In genomic region chr6:44858998-44859397, GRCh38 we compare ENCODE assay signal across 17 cellular contexts.
A peak's percentile ranks its signal among the peaks of the same experiment; 100 is the strongest.
DNase-seq lines count a peak whose midpoint lies in the region; ATAC-seq and TF ChIP-seq lines count a peak whose summit lies in the region.
"Had no signal": no experiment of that assay in that cellular context is flagged by ENCODE, and none has a peak within 500 bp of the region (broad histone marks: within the 10 kb centered on the region; RNA-seq: fewer than 3 reads in every experiment).

No MANE protein-coding gene starts in this region.

- H3K36me3 ChIP-seq in adipocyte (ENCODE audit: control insufficient read depth, insufficient read depth, low read length, severe bottlenecking), result no peaks in the 10 kb centered on the region
- H3K36me3 ChIP-seq: BE2C, gastroesophageal sphincter, left ventricle myocardium inferior, ovary, SJCRH30, suprapubic skin had no signal

- peak; percentile 27 for DNase-seq in COLO829 (ENCODE audit: low spot score)
- DNase-seq in LHCN-M2 (ENCODE audit: low read depth), result peak; percentile 30
- peak; percentile 42 for DNase-seq in adipocyte (ENCODE audit: low read depth)
- no peak for DNase-seq in mesothelial cell of epicardium (ENCODE audit: low spot score in 2 of 2, unreplicated experiment in 2 of 2)
- DNase-seq in 8988T, result no peak
- no peak for DNase-seq in stimulated activated naive CD8-positive, alpha-beta T cell treated with anti-CD3 and anti-CD28 coated beads, Interleukin-15, amount 100 ng/mL, for 72 hours
- DNase-seq: BE2C; HCEC 1CT; left ventricle myocardium inferior; NCI-H1436 treated with DMSO at 0.1 percent for 48 hours; ovary; stimulated activated CD4-positive, alpha-beta T cell treated with anti-CD3 and anti-CD28 coated beads, Interleukin-4, amount 100 ng/mL, for 24 hours had no signal

- no peak overlapping the region for H3K9ac ChIP-seq in adipocyte (ENCODE audit: low read length)
- H3K9ac ChIP-seq: KMS-11 had no signal

- H3K9me3 ChIP-seq in adipocyte (ENCODE audit: control insufficient read depth, low read length), result no peaks in the 10 kb centered on the region
- H3K9me3 ChIP-seq: BE2C, gastroesophageal sphincter, left ventricle myocardium inferior, ovary, suprapubic skin had no signal

- H3K36me3 Mint-ChIP-seq in mesothelial cell of epicardium, result peaks cover 6% of the 10 kb centered on the region

- peaks cover 5% of the 10 kb centered on the region for H3K9me3 Mint-ChIP-seq in mesothelial cell of epicardium
- peaks cover 0 to under 1% of the 10 kb centered on the region in 2 donors for H3K9me3 Mint-ChIP-seq in stimulated activated naive CD8-positive, alpha-beta T cell treated with anti-CD3 and anti-CD28 coated beads, Interleukin-15, amount 100 ng/mL, for 72 hours

- H3K4me3 Mint-ChIP-seq in mesothelial cell of epicardium, result no peak overlapping the region
- no peak overlapping the region for H3K4me3 Mint-ChIP-seq in stimulated activated naive CD8-positive, alpha-beta T cell treated with anti-CD3 and anti-CD28 coated beads, Interleukin-15, amount 100 ng/mL, for 72 hours

- no peaks in the 10 kb centered on the region for H3K27me3 ChIP-seq in adipocyte (replicated peaks; ENCODE audit: control insufficient read depth, insufficient read depth, low read length)
- H3K27me3 ChIP-seq: BE2C, gastroesophageal sphincter, ovary, SJCRH30, suprapubic skin had no signal

- H3K4me3 ChIP-seq in adipocyte (ENCODE audit: low read length), result no peak overlapping the region
- H3K4me3 ChIP-seq: gastroesophageal sphincter, left ventricle myocardium inferior, ovary, SJCRH30, suprapubic skin had no signal

- peaks cover 22% of the 10 kb centered on the region for H3K4me1 ChIP-seq in adipocyte (ENCODE audit: control insufficient read depth, insufficient read depth, low read length)
- H3K4me1 ChIP-seq: BE2C, suprapubic skin had no signal

- peak overlapping the region; percentile 71 for H3K27ac Mint-ChIP-seq in mesothelial cell of epicardium
- no peak overlapping the region for H3K27ac Mint-ChIP-seq in stimulated activated naive CD8-positive, alpha-beta T cell treated with anti-CD3 and anti-CD28 coated beads, Interleukin-15, amount 100 ng/mL, for 72 hours

- H3K4me1 Mint-ChIP-seq in mesothelial cell of epicardium, result peaks cover 52% of the 10 kb centered on the region
- peaks cover 25% of the 10 kb centered on the region for H3K4me1 Mint-ChIP-seq in stimulated activated naive CD8-positive, alpha-beta T cell treated with anti-CD3 and anti-CD28 coated beads, Interleukin-15, amount 100 ng/mL, for 72 hours

- no peaks in the 10 kb centered on the region for H3K27me3 Mint-ChIP-seq in mesothelial cell of epicardium (ENCODE audit: low read depth)
- H3K27me3 Mint-ChIP-seq in stimulated activated naive CD8-positive, alpha-beta T cell treated with anti-CD3 and anti-CD28 coated beads, Interleukin-15, amount 100 ng/mL, for 72 hours, result no peaks in the 10 kb centered on the region

- no peak for ATAC-seq in GM21423 (IDR thresholded peaks at IDR 0.05; ENCODE audit: unreplicated experiment)
- ATAC-seq in stimulated activated naive CD8-positive, alpha-beta T cell treated with anti-CD3 and anti-CD28 coated beads, Interleukin-15, amount 100 ng/mL, for 72 hours, result no peak
- ATAC-seq: gastroesophageal sphincter had no signal

- TF ChIP-seq CTCF in mesothelial cell of epicardium (IDR thresholded peaks at IDR 0.05; ENCODE audit: unreplicated experiment), result no peak

Comparison
In these comparisons a context has a peak if more than half of its experiments do, and no peak if none do; other contexts are left out.
1. DNase-seq: peak in COLO829 (single experiment), LHCN-M2 (single experiment) and adipocyte (single experiment); none in mesothelial cell of epicardium (0 of 2), 8988T (single experiment) and stimulated activated naive CD8-positive, alpha-beta T cell treated with anti-CD3 and anti-CD28 coated beads, Interleukin-15, amount 100 ng/mL, for 72 hours (0 of 2).